Comparison of ENCODE assay signal across 1 cellular context in genomic region chr6:144063744-144064401, GRCh38.
TF ChIP-seq lines count a peak whose summit lies in the region.

No MANE protein-coding gene starts in this region.

TF ChIP-seq in HepG2, 621 proteins besides CTCF, POLR2A, EP300 and RAD21 (continued from another document and continues in another):
- TF ChIP-seq AKNA (CRISPR knock-in tag; IDR thresholded peaks at IDR 0.05; ENCODE audit: borderline replicate concordance), result no peak
- no peak for TF ChIP-seq ZNF329 (CRISPR knock-in tag; IDR thresholded peaks at IDR 0.05; ENCODE audit: low read depth)
- peak; percentile 43; the same call in 1 of the 2 replicates for TF ChIP-seq FOSL2 (CRISPR knock-in tag; IDR thresholded peaks at IDR 0.05)
- TF ChIP-seq FOXP1 (IDR thresholded peaks at IDR 0.05), result no peak
- TF ChIP-seq FOXP1 (CRISPR knock-in tag; IDR thresholded peaks at IDR 0.05), result no peak
- peak; percentile 75 for TF ChIP-seq ZNF331 (CRISPR knock-in tag; IDR thresholded peaks at IDR 0.05)
- no peak for TF ChIP-seq NBN (conservative IDR thresholded peaks at IDR 0.05)
- peak; percentile 43; the same call in 1 of the 2 replicates for TF ChIP-seq MYC (CRISPR knock-in tag; IDR thresholded peaks at IDR 0.05; ENCODE audit: borderline replicate concordance)
- TF ChIP-seq HOXD1 (CRISPR knock-in tag; IDR thresholded peaks at IDR 0.05), result 0 out of 2 replicates have a peak, but pooled peaks have one; percentile 8
- no peak for TF ChIP-seq YEATS2 (CRISPR knock-in tag; IDR thresholded peaks at IDR 0.05; ENCODE audit: borderline replicate concordance)
- TF ChIP-seq, protein P1, sequence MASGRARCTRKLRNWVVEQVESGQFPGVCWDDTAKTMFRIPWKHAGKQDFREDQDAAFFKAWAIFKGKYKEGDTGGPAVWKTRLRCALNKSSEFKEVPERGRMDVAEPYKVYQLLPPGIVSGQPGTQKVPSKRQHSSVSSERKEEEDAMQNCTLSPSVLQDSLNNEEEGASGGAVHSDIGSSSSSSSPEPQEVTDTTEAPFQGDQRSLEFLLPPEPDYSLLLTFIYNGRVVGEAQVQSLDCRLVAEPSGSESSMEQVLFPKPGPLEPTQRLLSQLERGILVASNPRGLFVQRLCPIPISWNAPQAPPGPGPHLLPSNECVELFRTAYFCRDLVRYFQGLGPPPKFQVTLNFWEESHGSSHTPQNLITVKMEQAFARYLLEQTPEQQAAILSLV (CRISPR knock-in tag; IDR thresholded peaks at IDR 0.05; ENCODE audit: borderline replicate concordance), result peak; percentile 88; the same call in 1 of the 2 replicates
- no peak for TF ChIP-seq AHR (CRISPR knock-in tag; IDR thresholded peaks at IDR 0.05)
- TF ChIP-seq CAMTA2 (CRISPR knock-in tag; IDR thresholded peaks at IDR 0.05; ENCODE audit: borderline replicate concordance), result no peak; the same call in 1 of the 2 replicates
- no peak for TF ChIP-seq NONO (IDR thresholded peaks at IDR 0.05)
- no peak for TF ChIP-seq NONO (CRISPR knock-in tag; conservative IDR thresholded peaks at IDR 0.05)
- TF ChIP-seq SPEN (CRISPR knock-in tag; IDR thresholded peaks at IDR 0.05; ENCODE audit: low read depth), result peak; percentile 35; the same call in 1 of the 2 replicates
- TF ChIP-seq NR2C2 (CRISPR knock-in tag; IDR thresholded peaks at IDR 0.05; ENCODE audit: borderline replicate concordance), result no peak
- no peak for TF ChIP-seq RFXANK (CRISPR knock-in tag; IDR thresholded peaks at IDR 0.05)
- TF ChIP-seq MAFG (CRISPR knock-in tag; IDR thresholded peaks at IDR 0.05), result 0 out of 2 replicates have a peak, but pooled peaks have one; percentile 47
- peak; percentile 83; the same call in 1 of the 2 replicates for TF ChIP-seq PAX8 (CRISPR knock-in tag; IDR thresholded peaks at IDR 0.05; ENCODE audit: borderline replicate concordance)
- TF ChIP-seq, protein P2, sequence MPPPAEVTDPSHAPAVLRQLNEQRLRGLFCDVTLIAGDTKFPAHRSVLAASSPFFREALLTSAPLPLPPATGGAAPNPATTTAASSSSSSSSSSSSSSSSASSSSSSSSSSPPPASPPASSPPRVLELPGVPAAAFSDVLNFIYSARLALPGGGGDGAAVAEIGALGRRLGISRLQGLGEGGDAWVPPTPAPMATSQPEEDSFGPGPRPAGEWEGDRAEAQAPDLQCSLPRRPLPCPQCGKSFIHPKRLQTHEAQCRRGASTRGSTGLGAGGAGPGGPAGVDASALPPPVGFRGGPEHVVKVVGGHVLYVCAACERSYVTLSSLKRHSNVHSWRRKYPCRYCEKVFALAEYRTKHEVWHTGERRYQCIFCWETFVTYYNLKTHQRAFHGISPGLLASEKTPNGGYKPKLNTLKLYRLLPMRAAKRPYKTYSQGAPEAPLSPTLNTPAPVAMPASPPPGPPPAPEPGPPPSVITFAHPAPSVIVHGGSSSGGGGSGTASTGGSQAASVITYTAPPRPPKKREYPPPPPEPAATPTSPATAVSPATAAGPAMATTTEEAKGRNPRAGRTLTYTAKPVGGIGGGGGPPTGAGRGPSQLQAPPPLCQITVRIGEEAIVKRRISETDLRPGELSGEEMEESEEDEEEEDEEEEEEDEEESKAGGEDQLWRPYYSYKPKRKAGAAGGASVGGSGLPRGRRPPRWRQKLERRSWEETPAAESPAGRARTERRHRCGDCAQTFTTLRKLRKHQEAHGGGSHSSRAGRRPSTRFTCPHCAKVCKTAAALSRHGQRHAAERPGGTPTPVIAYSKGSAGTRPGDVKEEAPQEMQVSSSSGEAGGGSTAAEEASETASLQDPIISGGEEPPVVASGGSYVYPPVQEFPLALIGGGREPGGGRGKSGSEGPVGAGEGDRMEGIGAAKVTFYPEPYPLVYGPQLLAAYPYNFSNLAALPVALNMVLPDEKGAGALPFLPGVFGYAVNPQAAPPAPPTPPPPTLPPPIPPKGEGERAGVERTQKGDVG (CRISPR knock-in tag; IDR thresholded peaks at IDR 0.05; ENCODE audit: borderline replicate concordance), result no peak
- TF ChIP-seq ZNF343 (CRISPR knock-in tag; IDR thresholded peaks at IDR 0.05), result peak; percentile 98
- no peak for TF ChIP-seq AGO2 (optimal IDR thresholded peaks at IDR 0.05; ENCODE audit: low read depth, low read length)
- no peak for TF ChIP-seq SSRP1 (CRISPR knock-in tag; IDR thresholded peaks at IDR 0.05)
- no peak for TF ChIP-seq NR0B2 (CRISPR knock-in tag; IDR thresholded peaks at IDR 0.05)
- TF ChIP-seq ZNF749 (CRISPR knock-in tag; IDR thresholded peaks at IDR 0.05; ENCODE audit: borderline replicate concordance), result 0 out of 2 replicates have a peak, but pooled peaks have one; percentile 34
- TF ChIP-seq NFRKB (IDR thresholded peaks at IDR 0.05), result no peak
- TF ChIP-seq ZNF205 (CRISPR knock-in tag; IDR thresholded peaks at IDR 0.05), result no peak
- 0 out of 2 replicates have a peak, but pooled peaks have one; percentile 22 for TF ChIP-seq ZSCAN29 (CRISPR knock-in tag; conservative IDR thresholded peaks at IDR 0.05)
- TF ChIP-seq ARID2 (CRISPR knock-in tag; IDR thresholded peaks at IDR 0.05; ENCODE audit: borderline replicate concordance), result peak; percentile 92
- TF ChIP-seq ZNF414 (CRISPR knock-in tag; IDR thresholded peaks at IDR 0.05), result no peak; the same call in 1 of the 2 replicates
- TF ChIP-seq ZNF558 (CRISPR knock-in tag; IDR thresholded peaks at IDR 0.05; ENCODE audit: borderline replicate concordance), result no peak
- TF ChIP-seq, protein P3, sequence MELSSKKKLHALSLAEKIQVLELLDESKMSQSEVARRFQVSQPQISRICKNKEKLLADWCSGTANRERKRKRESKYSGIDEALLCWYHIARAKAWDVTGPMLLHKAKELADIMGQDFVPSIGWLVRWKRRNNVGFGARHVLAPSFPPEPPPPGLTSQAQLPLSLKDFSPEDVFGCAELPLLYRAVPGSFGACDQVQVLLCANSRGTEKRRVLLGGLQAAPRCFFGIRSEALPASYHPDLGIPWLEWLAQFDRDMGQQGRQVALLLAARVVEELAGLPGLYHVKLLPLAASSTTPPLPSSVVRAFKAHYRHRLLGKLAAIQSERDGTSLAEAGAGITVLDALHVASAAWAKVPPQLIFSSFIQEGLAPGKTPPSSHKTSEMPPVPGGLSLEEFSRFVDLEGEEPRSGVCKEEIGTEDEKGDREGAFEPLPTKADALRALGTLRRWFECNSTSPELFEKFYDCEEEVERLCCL (CRISPR knock-in tag; IDR thresholded peaks at IDR 0.05; ENCODE audit: borderline replicate concordance), result no peak
- TF ChIP-seq ARHGAP35 (CRISPR knock-in tag; IDR thresholded peaks at IDR 0.05; ENCODE audit: borderline replicate concordance), result no peak; the same call in 1 of the 2 replicates
- 0 out of 2 replicates have a peak, but pooled peaks have one; percentile 54 for TF ChIP-seq ZNF350 (CRISPR knock-in tag; IDR thresholded peaks at IDR 0.05; ENCODE audit: borderline replicate concordance, low read depth)
- no peak for TF ChIP-seq MLLT10 (CRISPR knock-in tag; IDR thresholded peaks at IDR 0.05)
- TF ChIP-seq LBX2 (CRISPR knock-in tag; IDR thresholded peaks at IDR 0.05; ENCODE audit: borderline replicate concordance), result 0 out of 2 replicates have a peak, but pooled peaks have one; percentile 10
- TF ChIP-seq ZNF468 (CRISPR knock-in tag; IDR thresholded peaks at IDR 0.05), result no peak
- TF ChIP-seq SP1 (IDR thresholded peaks at IDR 0.05), result no peak
- peak; percentile 59 for TF ChIP-seq SP1 (CRISPR knock-in tag; IDR thresholded peaks at IDR 0.05)
- TF ChIP-seq, protein P4, sequence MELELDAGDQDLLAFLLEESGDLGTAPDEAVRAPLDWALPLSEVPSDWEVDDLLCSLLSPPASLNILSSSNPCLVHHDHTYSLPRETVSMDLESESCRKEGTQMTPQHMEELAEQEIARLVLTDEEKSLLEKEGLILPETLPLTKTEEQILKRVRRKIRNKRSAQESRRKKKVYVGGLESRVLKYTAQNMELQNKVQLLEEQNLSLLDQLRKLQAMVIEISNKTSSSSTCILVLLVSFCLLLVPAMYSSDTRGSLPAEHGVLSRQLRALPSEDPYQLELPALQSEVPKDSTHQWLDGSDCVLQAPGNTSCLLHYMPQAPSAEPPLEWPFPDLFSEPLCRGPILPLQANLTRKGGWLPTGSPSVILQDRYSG (CRISPR knock-in tag; IDR thresholded peaks at IDR 0.05), result no peak
- TF ChIP-seq KLF15 (CRISPR knock-in tag; IDR thresholded peaks at IDR 0.05; ENCODE audit: borderline replicate concordance), result 0 out of 2 replicates have a peak, but pooled peaks have one; percentile 51
- TF ChIP-seq SUZ12 (IDR thresholded peaks at IDR 0.05; ENCODE audit: low read depth, low read length), result no peak
- TF ChIP-seq ZNF792 (CRISPR knock-in tag; IDR thresholded peaks at IDR 0.05), result peak; percentile 86; the same call in 1 of the 2 replicates
- TF ChIP-seq ZNF790 (CRISPR knock-in tag; IDR thresholded peaks at IDR 0.05; ENCODE audit: borderline replicate concordance), result peak; percentile 33; the same call in 1 of the 2 replicates
- TF ChIP-seq CBX5 (CRISPR knock-in tag; IDR thresholded peaks at IDR 0.05; ENCODE audit: borderline replicate concordance), result no peak
- peak; percentile 88; the same call in 1 of the 2 replicates for TF ChIP-seq ARNT2 (CRISPR knock-in tag; IDR thresholded peaks at IDR 0.05; ENCODE audit: low read depth)
- no peak for TF ChIP-seq ZNF17 (CRISPR knock-in tag; IDR thresholded peaks at IDR 0.05)
- TF ChIP-seq, protein P5, sequence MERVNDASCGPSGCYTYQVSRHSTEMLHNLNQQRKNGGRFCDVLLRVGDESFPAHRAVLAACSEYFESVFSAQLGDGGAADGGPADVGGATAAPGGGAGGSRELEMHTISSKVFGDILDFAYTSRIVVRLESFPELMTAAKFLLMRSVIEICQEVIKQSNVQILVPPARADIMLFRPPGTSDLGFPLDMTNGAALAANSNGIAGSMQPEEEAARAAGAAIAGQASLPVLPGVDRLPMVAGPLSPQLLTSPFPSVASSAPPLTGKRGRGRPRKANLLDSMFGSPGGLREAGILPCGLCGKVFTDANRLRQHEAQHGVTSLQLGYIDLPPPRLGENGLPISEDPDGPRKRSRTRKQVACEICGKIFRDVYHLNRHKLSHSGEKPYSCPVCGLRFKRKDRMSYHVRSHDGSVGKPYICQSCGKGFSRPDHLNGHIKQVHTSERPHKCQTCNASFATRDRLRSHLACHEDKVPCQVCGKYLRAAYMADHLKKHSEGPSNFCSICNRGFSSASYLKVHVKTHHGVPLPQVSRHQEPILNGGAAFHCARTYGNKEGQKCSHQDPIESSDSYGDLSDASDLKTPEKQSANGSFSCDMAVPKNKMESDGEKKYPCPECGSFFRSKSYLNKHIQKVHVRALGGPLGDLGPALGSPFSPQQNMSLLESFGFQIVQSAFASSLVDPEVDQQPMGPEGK (CRISPR knock-in tag; IDR thresholded peaks at IDR 0.05), result peak; percentile 43
- TF ChIP-seq ZNF619 (CRISPR knock-in tag; IDR thresholded peaks at IDR 0.05), result peak; percentile 67; the same call in 1 of the 2 replicates
- no peak; the same call in 1 of the 2 replicates for TF ChIP-seq ZNF607 (CRISPR knock-in tag; IDR thresholded peaks at IDR 0.05; ENCODE audit: borderline replicate concordance)
- TF ChIP-seq SOX13 (IDR thresholded peaks at IDR 0.05), result no peak
- peak in 1 of 2 experiments; percentile 17; a peak in 1 of 4 replicates for TF ChIP-seq SOX13 (CRISPR knock-in tag; conservative IDR thresholded peaks at IDR 0.05 in 1 of 2, IDR thresholded peaks at IDR 0.05 in 1 of 2)
- no peak; the same call in 1 of the 2 replicates for TF ChIP-seq ZNF354B (CRISPR knock-in tag; IDR thresholded peaks at IDR 0.05)
- no peak for TF ChIP-seq ZNF143 (CRISPR knock-in tag; IDR thresholded peaks at IDR 0.05)
